ENCODE assay signal across 14 cellular contexts in the genomic region with DNA sequence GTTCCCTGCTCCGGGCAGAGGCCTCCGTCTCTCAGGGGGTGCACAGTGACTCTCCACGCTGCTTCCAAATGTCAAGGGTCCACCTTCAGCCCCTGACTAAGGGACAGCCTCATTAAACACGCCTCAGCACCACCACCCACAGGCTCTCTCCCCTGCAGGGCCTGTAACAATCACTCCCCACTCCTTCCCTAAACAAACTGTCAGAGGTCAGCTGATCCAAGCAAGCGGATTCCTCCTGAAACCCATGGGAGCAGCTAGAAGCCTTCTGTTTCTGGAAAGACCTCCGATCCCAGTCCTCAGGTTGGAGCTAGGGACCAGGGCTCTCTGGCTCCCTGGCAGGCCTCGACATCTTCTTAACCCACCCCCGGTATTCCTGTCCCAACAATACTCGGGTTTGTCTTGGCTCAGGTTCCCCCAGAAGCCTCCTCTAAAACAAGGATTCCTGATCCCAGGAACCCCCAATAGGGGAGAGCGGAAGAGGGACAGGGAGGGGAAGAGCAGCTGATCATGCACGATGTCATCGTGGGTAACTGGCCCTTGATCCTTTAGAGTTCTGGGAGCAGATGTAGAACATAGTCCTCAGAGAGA.
DNase-seq lines count a peak whose midpoint lies in the region; ATAC-seq and TF ChIP-seq lines count a peak whose summit lies in the region.
"Had no signal": no experiment of that assay in that cellular context is flagged by ENCODE, and none has a peak within 500 bp of the region (broad histone marks: within the 10 kb centered on the region; RNA-seq: fewer than 3 reads in every experiment).

No MANE protein-coding gene starts in this region.

- H3K27me3 ChIP-seq in NT2/D1 (ENCODE audit: insufficient read depth, insufficient read length): peaks cover 6% of the 10 kb centered on the region
- H3K27me3 ChIP-seq in uterus: no peaks in the 10 kb centered on the region
- no peaks in the 10 kb centered on the region for H3K27me3 ChIP-seq in upper lobe of left lung

- no peak for TF ChIP-seq EP300 in upper lobe of left lung (IDR thresholded peaks at IDR 0.05)

- peaks cover 6% of the 10 kb centered on the region for H3K4me1 Mint-ChIP-seq in activated CD4-positive, alpha-beta T cell treated with anti-CD3 and anti-CD28 coated beads for 36 hours
- peaks cover 5% of the 10 kb centered on the region for H3K4me1 Mint-ChIP-seq in activated CD4-positive, alpha-beta T cell treated with anti-CD3 and anti-CD28 coated beads, Interleukin-2, amount 10 ng/mL, durations not matched to agents 24 days and 14 days

- CTCF ChIA-PET in activated CD4-positive, alpha-beta T cell treated with anti-CD3 and anti-CD28 coated beads for 36 hours (lab: Charles Lee): interaction anchor here (0.6 to 1.0 kb wide), 4 partner anchors 135 to 1100 kb away, joined by 3 to 4 read pairs (median 4); no protein-coding TSS in a partner anchor

- H3K4me3 ChIP-seq in NT2/D1 (ENCODE audit: insufficient read length, low read depth) (peak overlapping the region; percentile 0), iPS-18c (ENCODE audit: insufficient read depth, low read depth, low read length) (peak overlapping the region; percentile 2), uterus (no peak overlapping the region), upper lobe of left lung (no peak overlapping the region)
- H3K4me3 ChIP-seq: GM23248, left lung had no signal

- H3K4me3 Mint-ChIP-seq in activated CD4-positive, alpha-beta T cell treated with anti-CD3 and anti-CD28 coated beads for 36 hours: no peak overlapping the region
- H3K4me3 Mint-ChIP-seq in activated CD4-positive, alpha-beta T cell treated with anti-CD3 and anti-CD28 coated beads, Interleukin-2, amount 10 ng/mL, durations not matched to agents 24 days and 14 days: no peak overlapping the region

- peaks cover 2% of the 10 kb centered on the region for H3K36me3 Mint-ChIP-seq in activated CD4-positive, alpha-beta T cell treated with anti-CD3 and anti-CD28 coated beads for 36 hours (ENCODE audit: low read depth)
- H3K36me3 Mint-ChIP-seq in activated CD4-positive, alpha-beta T cell treated with anti-CD3 and anti-CD28 coated beads, Interleukin-2, amount 10 ng/mL, durations not matched to agents 24 days and 14 days (ENCODE audit: low read depth): no peaks in the 10 kb centered on the region

- intact Hi-C loops in activated CD4-positive, alpha-beta T cell treated with anti-CD3 and anti-CD28 coated beads for 36 hours (cut with DNase I, micrococcal nuclease): loop anchor here (1.0 to 10.0 kb wide), 4 partner anchors 132 to 532 kb away; no protein-coding TSS in a partner anchor
- intact Hi-C loops in activated CD4-positive, alpha-beta T cell treated with anti-CD3 and anti-CD28 coated beads, Interleukin-2, amount 10 ng/mL, durations not matched to agents 24 days and 14 days (cut with micrococcal nuclease): loop anchor here (10.0 kb wide), 1 partner anchor 132 kb away; no protein-coding TSS in a partner anchor
- intact Hi-C loops in sciatic nerve (cut with DNase I): no loop called here
- intact Hi-C loops in uterus (cut with DNase I; ENCODE audit: low total_unique reads): no loop called here

- H3K9me3 Mint-ChIP-seq in activated CD4-positive, alpha-beta T cell treated with anti-CD3 and anti-CD28 coated beads for 36 hours (ENCODE audit: low read depth): no peaks in the 10 kb centered on the region
- no peaks in the 10 kb centered on the region for H3K9me3 Mint-ChIP-seq in activated CD4-positive, alpha-beta T cell treated with anti-CD3 and anti-CD28 coated beads, Interleukin-2, amount 10 ng/mL, durations not matched to agents 24 days and 14 days

- H3K27me3 Mint-ChIP-seq in activated CD4-positive, alpha-beta T cell treated with anti-CD3 and anti-CD28 coated beads for 36 hours: no peaks in the 10 kb centered on the region
- no peaks in the 10 kb centered on the region for H3K27me3 Mint-ChIP-seq in activated CD4-positive, alpha-beta T cell treated with anti-CD3 and anti-CD28 coated beads, Interleukin-2, amount 10 ng/mL, durations not matched to agents 24 days and 14 days

- no peak for DNase-seq in activated CD4-positive, alpha-beta T cell treated with anti-CD3 and anti-CD28 coated beads for 36 hours
- no peak for DNase-seq in activated CD4-positive, alpha-beta T cell treated with anti-CD3 and anti-CD28 coated beads, Interleukin-2, amount 10 ng/mL, durations not matched to agents 24 days and 14 days
- no peak for DNase-seq in NT2/D1 (ENCODE audit: low read depth, low spot score)
- DNase-seq in sciatic nerve (ENCODE audit: low spot score): no peak
- DNase-seq in uterus: no peak
- DNase-seq in upper lobe of left lung: no peak
- no peak for DNase-seq in NCI-H526 (lab: John Stamatoyannopoulos, UW)
- DNase-seq: GF-D8, GM23248, NCI-H2029 treated with DMSO at 0.1 percent for 48 hours, NCI-H774 had no signal

- no peaks in the 10 kb centered on the region for H3K9me3 ChIP-seq in NT2/D1 (ENCODE audit: insufficient read depth, low read length)
- peaks cover 2% of the 10 kb centered on the region for H3K9me3 ChIP-seq in iPS-18c (ENCODE audit: control insufficient read depth, insufficient read depth, low read length)
- H3K9me3 ChIP-seq in uterus: no peaks in the 10 kb centered on the region
- H3K9me3 ChIP-seq in upper lobe of left lung: no peaks in the 10 kb centered on the region
- H3K9me3 ChIP-seq: left lung had no signal

- peak overlapping the region; percentile 38 for H3K27ac Mint-ChIP-seq in activated CD4-positive, alpha-beta T cell treated with anti-CD3 and anti-CD28 coated beads for 36 hours
- no peak overlapping the region for H3K27ac Mint-ChIP-seq in activated CD4-positive, alpha-beta T cell treated with anti-CD3 and anti-CD28 coated beads, Interleukin-2, amount 10 ng/mL, durations not matched to agents 24 days and 14 days

- no peak for TF ChIP-seq CTCF in uterus (IDR thresholded peaks at IDR 0.05)
- no peak for TF ChIP-seq CTCF in upper lobe of left lung (IDR thresholded peaks at IDR 0.05)

- TF ChIP-seq POLR2A in uterus (IDR thresholded peaks at IDR 0.05) (no peak), upper lobe of left lung (IDR thresholded peaks at IDR 0.05) (no peak)

- no peaks in the 10 kb centered on the region for H3K36me3 ChIP-seq in NT2/D1 (ENCODE audit: insufficient read depth, insufficient read length, low read length)
- no peaks in the 10 kb centered on the region for H3K36me3 ChIP-seq in uterus
- no peaks in the 10 kb centered on the region for H3K36me3 ChIP-seq in upper lobe of left lung
- H3K36me3 ChIP-seq: left lung had no signal

- ATAC-seq in activated CD4-positive, alpha-beta T cell treated with anti-CD3 and anti-CD28 coated beads for 36 hours: no peak
- peak; percentile 60 for ATAC-seq in sciatic nerve
- no peak for ATAC-seq in upper lobe of left lung (ENCODE audit: low FRiP score in 2 of 2)
- ATAC-seq: right cardiac atrium had no signal

- H3K9ac ChIP-seq in NT2/D1 (ENCODE audit: insufficient read length, low read depth): no peak overlapping the region
- H3K9ac ChIP-seq: GM23248 had no signal

- H3K4me1 ChIP-seq in NT2/D1 (ENCODE audit: insufficient read depth, insufficient read length): peaks cover 9% of the 10 kb centered on the region
- H3K4me1 ChIP-seq in uterus: no peaks in the 10 kb centered on the region
- H3K4me1 ChIP-seq in upper lobe of left lung: peaks cover 0 to 10% (median 7%) of the 10 kb centered on the region in 4 donors

- 77 to 83% methylated on average over 11 to 12 of the region's 12 CpGs for WGBS in upper lobe of left lung, 2 donors

- no peak overlapping the region for H3K27ac ChIP-seq in uterus
- H3K27ac ChIP-seq in upper lobe of left lung: no peak overlapping the region
- H3K27ac ChIP-seq: GM23248, left lung had no signal

- POLR2A ChIA-PET in activated CD4-positive, alpha-beta T cell treated with anti-CD3 and anti-CD28 coated beads for 36 hours (lab: Charles Lee): no interaction called here

Comparison
In these comparisons a context has a peak if more than half of its experiments do, and no peak if none do; other contexts are left out.
1. H3K4me3 ChIP-seq: peak in NT2/D1 (single experiment) and iPS-18c (single experiment); none in uterus (0 of 2) and upper lobe of left lung (0 of 4).
2. intact Hi-C loops: an anchor here in activated CD4-positive, alpha-beta T cell treated with anti-CD3 and anti-CD28 coated beads for 36 hours (1.0 to 10.0 kb wide) and activated CD4-positive, alpha-beta T cell treated with anti-CD3 and anti-CD28 coated beads, Interleukin-2, amount 10 ng/mL, durations not matched to agents 24 days and 14 days (10.0 kb wide); none called in sciatic nerve and uterus.